In genomic region chr4:6250235-6250983, GRCh38 we compare ENCODE assay signal across 8 cellular contexts. TPM values are rescaled to one million over a fixed set of nuclear protein-coding genes. Genes with fewer than 3 reads are reported as not detected.
DNase-seq lines count a peak whose midpoint lies in the region; ATAC-seq and TF ChIP-seq lines count a peak whose summit lies in the region.

No MANE protein-coding gene starts in this region.

- DNase-seq in NOMO-1 treated with DMSO at 0.1 percent for 48 hours (lab: John Stamatoyannopoulos, UW; ENCODE audit: unreplicated experiment) = peak; percentile 32
- no peak for DNase-seq in NOMO-1 treated with dmso at 0.1 percent for 144 hours (lab: John Stamatoyannopoulos, UW; ENCODE audit: unreplicated experiment)
- peak; percentile 83 for DNase-seq in HuH-7.5 (ENCODE audit: low spot score)
- DNase-seq in OCI-LY7 (ENCODE audit: low spot score) = peak; percentile 72
- DNase-seq in cerebellum (ENCODE audit: low spot score) = peak; percentile 81
- no peak for DNase-seq in left lung
- DNase-seq in activated gamma-delta T cell (lab: John Stamatoyannopoulos, UW) = no peak

- BruUV-seq in OCI-LY7 (replicated peaks; lab: Mats Ljungman, UMichigan) = no TSS peak

- H3K4me1 ChIP-seq in OCI-LY7 (ENCODE audit: insufficient read depth, low read length, poor library complexity, severe bottlenecking) (no peaks in the 10 kb centered on the region), left lung (no peaks in the 10 kb centered on the region)

- H2AFZ ChIP-seq in OCI-LY7 (ENCODE audit: low read length) = no peak overlapping the region

- CTCF ChIA-PET in OCI-LY7 (lab: Charles Lee; ENCODE audit: unreplicated experiment) = interaction anchor here (0.7 to 1.6 kb wide), 5 partner anchors 8 to 77 kb away, joined by 3 to 6 read pairs (median 4); no protein-coding TSS in a partner anchor

- H3K36me3 ChIP-seq in OCI-LY7 (ENCODE audit: insufficient read depth, low read length) = no peaks in the 10 kb centered on the region
- no peaks in the 10 kb centered on the region for H3K36me3 ChIP-seq in left lung

- no peak overlapping the region for H3K4me3 ChIP-seq in OCI-LY7 (ENCODE audit: low read depth, low read length, poor library complexity, severe bottlenecking)
- no peak overlapping the region for H3K4me3 ChIP-seq in left lung

- no peaks in the 10 kb centered on the region for H3K79me2 ChIP-seq in OCI-LY7 (ENCODE audit: insufficient read depth, low read depth, low read length)

- TF ChIP-seq CTCF in OCI-LY7 (conservative IDR thresholded peaks at IDR 0.05; ENCODE audit: low read length) (peak; percentile 90), left lung (IDR thresholded peaks at IDR 0.05) (peak; percentile 69 to 88)

- H3K4me2 ChIP-seq in OCI-LY7 (ENCODE audit: low read length) = no peak overlapping the region

- H3K27ac ChIP-seq in OCI-LY7 (ENCODE audit: low read depth, low read length, poor library complexity, severe bottlenecking) = no peak overlapping the region
- no peak overlapping the region for H3K27ac ChIP-seq in left lung

- H3K9me2 ChIP-seq in OCI-LY7 (ENCODE audit: insufficient read depth, low read length) = no peaks in the 10 kb centered on the region

- H4K20me1 ChIP-seq in OCI-LY7 (ENCODE audit: insufficient read depth, low read length) = no peaks in the 10 kb centered on the region

- H3K9me3 ChIP-seq in OCI-LY7 (ENCODE audit: low read length) (no peaks in the 10 kb centered on the region), left lung (peaks cover 0 to under 1% of the 10 kb centered on the region in 2 donors)

- H3K27me3 ChIP-seq in left lung = peaks cover 6 to 51% of the 10 kb centered on the region in 2 donors

- ATAC-seq in left lung (peak; percentile 87), GM19455 (IDR thresholded peaks at IDR 0.05; ENCODE audit: unreplicated experiment) (no peak)

- intact Hi-C loops in OCI-LY7 (cut with micrococcal nuclease; ENCODE audit: unreplicated experiment) = loop anchor here (1.0 to 5.0 kb wide), 3 partner anchors 77 to 297 kb away; no protein-coding TSS in a partner anchor
- intact Hi-C loops in left lung (cut with DNase I) = no loop called here

- POLR2A ChIA-PET in OCI-LY7 (lab: Charles Lee) = interaction anchor here (0.8 kb wide), 1 partner anchor 274 kb away, joined by 3 read pairs; no protein-coding TSS in a partner anchor

RNA-seq across cellular contexts. Expression of gene WFS1, which starts 19.2 kb away (rescaled TPM):
- 4.9 and 6.1 TPM in 2 replicates for total RNA-seq in OCI-LY7 (2014; rRNA removed; shearing (Covaris generic))
- 14.3 and 14.5 TPM in 2 replicates for total RNA-seq in OCI-LY7 (2022)
- 7.2 TPM for total RNA-seq in cerebellum
- 100 to 1,000 TPM in 1 of 2 donors, 10 to 100 TPM in 1; 40.1 to 103 TPM for total RNA-seq in left lung

RNA-seq across cellular contexts. Expression of gene JAKMIP1, which starts 50.1 kb away (rescaled TPM):
- total RNA-seq in OCI-LY7 (2014; rRNA removed; shearing (Covaris generic)) = 5.1 and 6.0 TPM in 2 replicates
- total RNA-seq in OCI-LY7 (2022) (4.0 and 4.6 TPM in 2 replicates), cerebellum (10.7 TPM), left lung (under 1 TPM; 0.29 to 0.79 TPM)

Comparison
In these comparisons a context has a peak if more than half of its experiments do, and no peak if none do; other contexts are left out.
1. DNase-seq: peak in NOMO-1 treated with DMSO at 0.1 percent for 48 hours (single experiment), HuH-7.5 (single experiment), OCI-LY7 (single experiment) and cerebellum (single experiment); none in NOMO-1 treated with dmso at 0.1 percent for 144 hours (single experiment), left lung (0 of 2) and activated gamma-delta T cell (single experiment).